ENCODE assay signal across 17 cellular contexts in genomic region chr11:86197448-86197847, GRCh38.
"Had no signal": no experiment of that assay in that cellular context is flagged by ENCODE, and none has a peak within 500 bp of the region (broad histone marks: within the 10 kb centered on the region; RNA-seq: fewer than 3 reads in every experiment).

No MANE protein-coding gene starts in this region.

- H3K36me3 ChIP-seq: gastroesophageal sphincter, heart right ventricle, pancreas, sigmoid colon, spleen had no signal

- H3K27ac ChIP-seq: body of pancreas, gastroesophageal sphincter, heart right ventricle, pancreas, sigmoid colon had no signal

- DNase-seq: activated B cell treated with CpG ODN at 0.5 μM for 24 hours; activated CD4-positive, alpha-beta T cell treated with anti-CD3 and anti-CD28 coated beads for 48 hours; activated CD8-positive, alpha-beta T cell treated with anti-CD3 and anti-CD28 coated beads for 36 hours; activated gamma-delta T cell; activated T-cell treated with anti-CD3 and anti-CD28 coated beads, Interleukin-2, amount 50 U/mL, for 72 hours; amniotic stem cell; body of pancreas; central memory CD4-positive, alpha-beta T cell; cortex of kidney; effector CD8-positive, alpha-beta T cell; heart right ventricle; naive B cell; pancreas; sigmoid colon; spleen; T-helper 17 cell had no signal

- H3K9me3 ChIP-seq: body of pancreas, gastroesophageal sphincter, heart right ventricle, pancreas, sigmoid colon, spleen had no signal

- H3K4me3 ChIP-seq: body of pancreas, gastroesophageal sphincter, heart right ventricle, pancreas, sigmoid colon, spleen had no signal

- H3K27me3 ChIP-seq: body of pancreas, gastroesophageal sphincter, heart right ventricle, pancreas, sigmoid colon, spleen had no signal
